ENCODE assay signal across 19 cellular contexts in the genomic region with DNA sequence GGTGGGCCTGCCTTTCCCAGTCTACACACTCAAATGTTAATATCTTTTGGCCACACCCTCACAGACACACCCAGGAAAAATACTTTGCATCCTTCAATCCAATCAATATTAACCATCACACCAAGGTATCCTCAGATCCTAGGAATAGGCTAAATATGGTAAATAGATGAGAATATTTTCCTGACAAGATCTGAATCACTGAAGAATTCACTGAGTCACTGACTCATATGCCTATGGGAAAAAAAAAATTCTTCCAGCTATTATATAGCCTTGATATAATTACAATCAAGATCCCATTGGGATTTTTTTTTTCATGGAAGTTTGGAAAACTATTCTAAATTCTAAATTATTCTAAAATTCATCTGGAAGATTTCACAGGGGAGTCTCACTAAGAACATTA.
A peak's percentile ranks its signal among the peaks of the same experiment; 100 is the strongest.
DNase-seq lines count a peak whose midpoint lies in the region; ATAC-seq and TF ChIP-seq lines count a peak whose summit lies in the region.
"Had no signal": no experiment of that assay in that cellular context is flagged by ENCODE, and none has a peak within 500 bp of the region (broad histone marks: within the 10 kb centered on the region; RNA-seq: fewer than 3 reads in every experiment).

No MANE protein-coding gene starts in this region.

- H3K27me3 ChIP-seq in SK-N-SH (ENCODE audit: insufficient read depth): no peaks in the 10 kb centered on the region
- no peaks in the 10 kb centered on the region for H3K27me3 ChIP-seq in PC-9 (ENCODE audit: insufficient read depth, low read depth)
- H3K27me3 ChIP-seq in thyroid gland: no peaks in the 10 kb centered on the region
- H3K27me3 ChIP-seq: BLaER1 had no signal

- no peak for TF ChIP-seq EP300 in SK-N-SH (IDR thresholded peaks at IDR 0.05; ENCODE audit: borderline replicate concordance in 1 of 2, low read depth in 1 of 2, low read length in 1 of 2)

- H2AFZ ChIP-seq in SK-N-SH (ENCODE audit: low read depth) (no peak overlapping the region), PC-9 (no peak overlapping the region)

- DNase-seq in EH (ENCODE audit: low read depth) (peak; percentile 65), HT1080 (ENCODE audit: low read depth) (peak; percentile 54), SK-N-SH (no peak), fibroblast of peridontal ligament (ENCODE audit: extremely low read depth) (peak; percentile 71), PC-9 (no peak), thyroid gland (no peak), NCI-H748 treated with DMSO at 0.1 percent for 48 hours (lab: John Stamatoyannopoulos, UW) (no peak)
- DNase-seq: 8988T; CD8-positive, alpha-beta memory T cell; DND-41; H9; NCI-H1092; NCI-H1694 treated with DMSO at 0.1 percent for 48 hours; NCI-H446; SIG-M5 had no signal

- H3K9me2 ChIP-seq in SK-N-SH: no peaks in the 10 kb centered on the region; the same call in 1 of the 2 replicates
- H3K9me2 ChIP-seq in PC-9 (ENCODE audit: insufficient read depth): 0 out of 2 replicates have a peak, but pooled peaks cover 5% of the 10 kb centered on the region

- CTCF ChIA-PET in SK-N-SH (lab: Yijun Ruan, JAX): interaction anchor here (0.6 kb wide), 1 partner anchor 9 kb away, joined by 3 read pairs; no protein-coding TSS in a partner anchor
- CTCF ChIA-PET in PC-9 (lab: Charles Lee): no interaction called here

- peak overlapping the region in 1 of 2 experiments; percentile 34; a peak in 1 of 4 replicates for H3K27ac ChIP-seq in SK-N-SH (ENCODE audit: low read depth in 2 of 2, low read length in 1 of 2)
- H3K27ac ChIP-seq in PC-9: no peak overlapping the region
- H3K27ac ChIP-seq in thyroid gland: no peak overlapping the region
- H3K27ac ChIP-seq: BLaER1 had no signal

- no peak for TF ChIP-seq POLR2A in thyroid gland (IDR thresholded peaks at IDR 0.05)

- peaks cover 6% of the 10 kb centered on the region for H3F3A ChIP-seq in SK-N-SH (replicated peaks; ENCODE audit: insufficient read depth)
- no peaks in the 10 kb centered on the region for H3F3A ChIP-seq in PC-9 (ENCODE audit: insufficient read depth, low read depth)

- TF ChIP-seq CTCF in SK-N-SH (IDR thresholded peaks at IDR 0.05): no peak
- TF ChIP-seq CTCF in PC-9 (conservative IDR thresholded peaks at IDR 0.05): no peak
- no peak for TF ChIP-seq CTCF in thyroid gland (IDR thresholded peaks at IDR 0.05)

- H3K4me2 ChIP-seq in SK-N-SH (no peak overlapping the region), PC-9 (no peak overlapping the region)
- H3K4me2 ChIP-seq: BLaER1 had no signal

- POLR2A ChIA-PET in SK-N-SH (lab: Yijun Ruan, JAX): no interaction called here
- POLR2A ChIA-PET in PC-9 (lab: Charles Lee; ENCODE audit: unreplicated experiment): interaction anchor here (0.5 to 0.6 kb wide), 2 partner anchors 379 to 634 kb away, joined by 3 to 6 read pairs; no protein-coding TSS in a partner anchor

- no peaks in the 10 kb centered on the region for H3K36me3 ChIP-seq in SK-N-SH (replicated peaks in 1 of 2; ENCODE audit: control insufficient read depth in 1 of 2, insufficient read depth in 2 of 2, low read length in 1 of 2)
- H3K36me3 ChIP-seq in PC-9 (ENCODE audit: low read depth): no peaks in the 10 kb centered on the region
- H3K36me3 ChIP-seq in thyroid gland: no peaks in the 10 kb centered on the region
- H3K36me3 ChIP-seq: BLaER1 had no signal

- no peak for TF ChIP-seq RAD21 in SK-N-SH (IDR thresholded peaks at IDR 0.05; ENCODE audit: low read length)

- no peak for ATAC-seq in GM21367 (IDR thresholded peaks at IDR 0.05; ENCODE audit: unreplicated experiment)
- ATAC-seq: K562, Panc1 had no signal

- BruUV-seq in PC-9 (replicated peaks; lab: Mats Ljungman, UMichigan): no TSS peak

- H3K4me1 ChIP-seq in SK-N-SH (ENCODE audit: control insufficient read depth in 1 of 2, insufficient read depth in 2 of 2, low read depth in 1 of 2, low read length in 1 of 2): no peaks in the 10 kb centered on the region
- no peaks in the 10 kb centered on the region for H3K4me1 ChIP-seq in PC-9 (replicated peaks; ENCODE audit: insufficient read depth)
- H3K4me1 ChIP-seq in thyroid gland: no peaks in the 10 kb centered on the region
- H3K4me1 ChIP-seq: BLaER1 had no signal

- no peaks in the 10 kb centered on the region for H3K9me3 ChIP-seq in SK-N-SH
- 0 out of 2 replicates have a peak, but pooled peaks cover 4% of the 10 kb centered on the region for H3K9me3 ChIP-seq in PC-9 (ENCODE audit: insufficient read depth, low read depth)
- H3K9me3 ChIP-seq in thyroid gland: no peaks in the 10 kb centered on the region
- H3K9me3 ChIP-seq: BLaER1 had no signal

- H4K20me1 ChIP-seq in SK-N-SH (ENCODE audit: insufficient read depth) (no peaks in the 10 kb centered on the region), PC-9 (ENCODE audit: insufficient read depth) (no peaks in the 10 kb centered on the region)
- H4K20me1 ChIP-seq: BLaER1 had no signal

- H3K4me3 ChIP-seq in SK-N-SH (ENCODE audit: low read depth in 2 of 2, low read length in 1 of 2): no peak overlapping the region
- no peak overlapping the region for H3K4me3 ChIP-seq in PC-9
- no peak overlapping the region for H3K4me3 ChIP-seq in thyroid gland (replicated peaks in 1 of 3)
- H3K4me3 ChIP-seq: BLaER1, K562 had no signal

- H3K79me2 ChIP-seq in SK-N-SH (ENCODE audit: insufficient read depth) (no peaks in the 10 kb centered on the region), PC-9 (ENCODE audit: low read depth) (no peaks in the 10 kb centered on the region)

- no peak overlapping the region for H3K9ac ChIP-seq in SK-N-SH
- H3K9ac ChIP-seq: BLaER1 had no signal

- intact Hi-C loops in PC-9 (cut with micrococcal nuclease; ENCODE audit: unreplicated experiment) (no loop called here), thyroid gland (cut with DNase I) (no loop called here)

TF ChIP-seq in SK-N-SH, 30 proteins besides CTCF, POLR2A, EP300 and RAD21:
- 0 out of 2 replicates have a peak, but pooled peaks have one; percentile 28 for TF ChIP-seq JUND (IDR thresholded peaks at IDR 0.05)
- TF ChIP-seq, protein P1, sequence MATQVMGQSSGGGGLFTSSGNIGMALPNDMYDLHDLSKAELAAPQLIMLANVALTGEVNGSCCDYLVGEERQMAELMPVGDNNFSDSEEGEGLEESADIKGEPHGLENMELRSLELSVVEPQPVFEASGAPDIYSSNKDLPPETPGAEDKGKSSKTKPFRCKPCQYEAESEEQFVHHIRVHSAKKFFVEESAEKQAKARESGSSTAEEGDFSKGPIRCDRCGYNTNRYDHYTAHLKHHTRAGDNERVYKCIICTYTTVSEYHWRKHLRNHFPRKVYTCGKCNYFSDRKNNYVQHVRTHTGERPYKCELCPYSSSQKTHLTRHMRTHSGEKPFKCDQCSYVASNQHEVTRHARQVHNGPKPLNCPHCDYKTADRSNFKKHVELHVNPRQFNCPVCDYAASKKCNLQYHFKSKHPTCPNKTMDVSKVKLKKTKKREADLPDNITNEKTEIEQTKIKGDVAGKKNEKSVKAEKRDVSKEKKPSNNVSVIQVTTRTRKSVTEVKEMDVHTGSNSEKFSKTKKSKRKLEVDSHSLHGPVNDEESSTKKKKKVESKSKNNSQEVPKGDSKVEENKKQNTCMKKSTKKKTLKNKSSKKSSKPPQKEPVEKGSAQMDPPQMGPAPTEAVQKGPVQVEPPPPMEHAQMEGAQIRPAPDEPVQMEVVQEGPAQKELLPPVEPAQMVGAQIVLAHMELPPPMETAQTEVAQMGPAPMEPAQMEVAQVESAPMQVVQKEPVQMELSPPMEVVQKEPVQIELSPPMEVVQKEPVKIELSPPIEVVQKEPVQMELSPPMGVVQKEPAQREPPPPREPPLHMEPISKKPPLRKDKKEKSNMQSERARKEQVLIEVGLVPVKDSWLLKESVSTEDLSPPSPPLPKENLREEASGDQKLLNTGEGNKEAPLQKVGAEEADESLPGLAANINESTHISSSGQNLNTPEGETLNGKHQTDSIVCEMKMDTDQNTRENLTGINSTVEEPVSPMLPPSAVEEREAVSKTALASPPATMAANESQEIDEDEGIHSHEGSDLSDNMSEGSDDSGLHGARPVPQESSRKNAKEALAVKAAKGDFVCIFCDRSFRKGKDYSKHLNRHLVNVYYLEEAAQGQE (IDR thresholded peaks at IDR 0.05; ENCODE audit: low read depth, low read length): no peak
- peak; percentile 60; the same call in 1 of the 2 replicates for TF ChIP-seq FOSL2 (IDR thresholded peaks at IDR 0.05; ENCODE audit: borderline replicate concordance, low read depth)
- TF ChIP-seq TCF12 (IDR thresholded peaks at IDR 0.05): no peak
- TF ChIP-seq, protein P2, sequence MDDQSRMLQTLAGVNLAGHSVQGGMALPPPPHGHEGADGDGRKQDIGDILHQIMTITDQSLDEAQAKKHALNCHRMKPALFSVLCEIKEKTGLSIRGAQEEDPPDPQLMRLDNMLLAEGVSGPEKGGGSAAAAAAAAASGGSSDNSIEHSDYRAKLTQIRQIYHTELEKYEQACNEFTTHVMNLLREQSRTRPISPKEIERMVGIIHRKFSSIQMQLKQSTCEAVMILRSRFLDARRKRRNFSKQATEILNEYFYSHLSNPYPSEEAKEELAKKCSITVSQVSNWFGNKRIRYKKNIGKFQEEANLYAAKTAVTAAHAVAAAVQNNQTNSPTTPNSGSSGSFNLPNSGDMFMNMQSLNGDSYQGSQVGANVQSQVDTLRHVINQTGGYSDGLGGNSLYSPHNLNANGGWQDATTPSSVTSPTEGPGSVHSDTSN (IDR thresholded peaks at IDR 0.05): peak; percentile 25; the same call in 1 of the 2 replicates

Comparison
In these comparisons a context has a peak if more than half of its experiments do, and no peak if none do; other contexts are left out.
1. DNase-seq: peak in EH (single experiment), HT1080 (single experiment) and fibroblast of peridontal ligament (single experiment); none in SK-N-SH (single experiment), PC-9 (0 of 2), thyroid gland (0 of 2) and NCI-H748 treated with DMSO at 0.1 percent for 48 hours (single experiment).